ENCODE assay signal across 12 cellular contexts in genomic region chr14:20667957-20668356, GRCh38. TPM values are rescaled to one million over a fixed set of nuclear protein-coding genes. Genes with fewer than 3 reads are reported as not detected.
A peak's percentile ranks its signal among the peaks of the same experiment; 100 is the strongest.
DNase-seq lines count a peak whose midpoint lies in the region; ATAC-seq and TF ChIP-seq lines count a peak whose summit lies in the region.
"Had no signal": no experiment of that assay in that cellular context is flagged by ENCODE, and none has a peak within 500 bp of the region (broad histone marks: within the 10 kb centered on the region; RNA-seq: fewer than 3 reads in every experiment).

No MANE protein-coding gene starts in this region.

- DNase-seq in activated CD4-positive, alpha-beta memory T cell treated with anti-CD3 and anti-CD28 coated beads for 36 hours = peak; percentile 46
- DNase-seq in H7 = no peak
- no peak for DNase-seq in 8988T
- no peak for DNase-seq in HPDE6-E6E7 (ENCODE audit: extremely low spot score)
- no peak for DNase-seq in NCI-H1930 (lab: John Stamatoyannopoulos, UW)
- DNase-seq: islet precursor cell, NCI-H1417 treated with DMSO at 0.1 percent for 48 hours, thyroid gland had no signal

- H3K4me1 Mint-ChIP-seq in activated CD4-positive, alpha-beta memory T cell treated with anti-CD3 and anti-CD28 coated beads for 36 hours (ENCODE audit: low read depth) = peaks cover 26% of the 10 kb centered on the region

- peak; percentile 76 for ATAC-seq in GM19351 (IDR thresholded peaks at IDR 0.05; ENCODE audit: unreplicated experiment)
- peak; percentile 81 for ATAC-seq in HG03025 (IDR thresholded peaks at IDR 0.05; ENCODE audit: low FRiP score, unreplicated experiment)

- no peak for TF ChIP-seq CTCF in GM12875 (IDR thresholded peaks at IDR 0.05; ENCODE audit: borderline replicate concordance, insufficient read depth, low read depth, low read length)

- no peaks in the 10 kb centered on the region for H3K9me3 Mint-ChIP-seq in activated CD4-positive, alpha-beta memory T cell treated with anti-CD3 and anti-CD28 coated beads for 36 hours

- intact Hi-C loops in activated CD4-positive, alpha-beta memory T cell treated with anti-CD3 and anti-CD28 coated beads for 36 hours (cut with micrococcal nuclease) = loop anchor here (1.0 kb wide), 2 partner anchors 13 to 24 kb away; no protein-coding TSS in a partner anchor

- POLR2A ChIA-PET in activated CD4-positive, alpha-beta memory T cell treated with anti-CD3 and anti-CD28 coated beads for 36 hours (lab: Charles Lee) = interaction anchor here (2.6 kb wide), 1 partner anchor 13 kb away, joined by 8 read pairs; no protein-coding TSS in a partner anchor

- H3K36me3 ChIP-seq in H7 (replicated peaks; ENCODE audit: control insufficient read depth, insufficient read depth, low read length) = no peaks in the 10 kb centered on the region
- H3K36me3 ChIP-seq: thyroid gland had no signal

- CTCF ChIA-PET in activated CD4-positive, alpha-beta memory T cell treated with anti-CD3 and anti-CD28 coated beads for 36 hours (lab: Charles Lee) = interaction anchor here (0.6 to 2.3 kb wide), 5 partner anchors 11 to 37 kb away, joined by 3 to 15 read pairs (median 4); no protein-coding TSS in a partner anchor

- peak overlapping the region; percentile 2 for H3K4me3 ChIP-seq in GM12875 (ENCODE audit: low read depth, low read length)
- no peak overlapping the region for H3K4me3 ChIP-seq in H7 (ENCODE audit: insufficient read depth, low read depth, low read length)
- H3K4me3 ChIP-seq: skin epidermis, thyroid gland had no signal

- no peaks in the 10 kb centered on the region for H3K36me3 Mint-ChIP-seq in activated CD4-positive, alpha-beta memory T cell treated with anti-CD3 and anti-CD28 coated beads for 36 hours

- H3K27ac Mint-ChIP-seq in activated CD4-positive, alpha-beta memory T cell treated with anti-CD3 and anti-CD28 coated beads for 36 hours = peak overlapping the region; percentile 74

- H3K27me3 Mint-ChIP-seq in activated CD4-positive, alpha-beta memory T cell treated with anti-CD3 and anti-CD28 coated beads for 36 hours = no peaks in the 10 kb centered on the region

- H3K27me3 ChIP-seq in H7 (ENCODE audit: control insufficient read depth, insufficient read depth, low read length) = peaks cover 9% of the 10 kb centered on the region

- no peak overlapping the region for H3K4me3 Mint-ChIP-seq in activated CD4-positive, alpha-beta memory T cell treated with anti-CD3 and anti-CD28 coated beads for 36 hours

RNA-seq across cellular contexts. Expression of gene RNASE4, which starts 16.4 kb away (rescaled TPM):
- total RNA-seq in activated CD4-positive, alpha-beta memory T cell treated with anti-CD3 and anti-CD28 coated beads for 36 hours = under 1 TPM; 0.69 to 0.70 TPM
- total RNA-seq in H7 (2014; rRNA removed; shearing (Covaris generic)) = 15.8 and 20.5 TPM in 2 replicates

RNA-seq across cellular contexts. Expression of gene ANG, which starts 20.6 kb away (rescaled TPM):
- total RNA-seq in activated CD4-positive, alpha-beta memory T cell treated with anti-CD3 and anti-CD28 coated beads for 36 hours = 1 to 10 TPM; 1.1 to 2.0 TPM
- total RNA-seq in H7 (2014; rRNA removed; shearing (Covaris generic)) = 19.4 and 23.5 TPM in 2 replicates

RNA-seq across cellular contexts. Expression of gene OR6S1, which starts 26.5 kb away (rescaled TPM):
- not detected for total RNA-seq in activated CD4-positive, alpha-beta memory T cell treated with anti-CD3 and anti-CD28 coated beads for 36 hours
- not detected in 2 replicates for total RNA-seq in H7 (2014; rRNA removed; shearing (Covaris generic))
- total RNA-seq: thyroid gland had no signal
